1 cellular context compared by ENCODE assay signal in the genomic region with DNA sequence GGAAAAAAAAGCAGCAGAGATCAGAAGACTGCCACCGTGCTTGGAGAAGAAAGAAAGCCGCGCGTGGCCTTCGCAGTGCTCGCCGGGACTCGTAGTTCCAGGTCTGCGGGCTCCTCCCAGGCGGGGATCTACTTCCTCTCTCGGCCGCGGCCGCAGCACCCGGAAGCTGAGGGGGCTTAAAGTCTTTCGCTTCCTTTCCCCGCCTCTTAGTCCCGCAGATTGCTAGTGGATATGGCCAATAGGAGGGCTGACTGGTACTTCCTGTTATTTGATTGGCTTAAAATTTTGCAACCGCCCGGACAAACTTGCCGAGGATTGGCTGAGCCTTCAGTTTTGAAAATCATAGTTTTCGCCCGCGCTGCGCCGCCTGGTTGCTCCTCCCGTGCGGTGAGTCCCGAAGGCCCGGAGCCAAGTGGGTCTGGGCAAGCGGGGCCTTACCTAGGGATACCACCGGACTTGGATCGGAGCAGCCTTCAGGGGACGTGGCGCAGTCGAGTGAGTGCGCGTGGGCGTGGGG.
A peak's percentile ranks its signal among the peaks of the same experiment; 100 is the strongest.
TF ChIP-seq lines count a peak whose summit lies in the region.

A gene (plus strand): TSS at position 343 of the 517 bp plus-strand sequence. CDS start 4,151 bp downstream, outside the sequence.

TF ChIP-seq in H1, 55 proteins besides CTCF, POLR2A, EP300 and RAD21 (continued from another document):
- TF ChIP-seq TAF1 (IDR thresholded peaks at IDR 0.05; ENCODE audit: low read depth, low read length) = peak; percentile 71
- peak; percentile 74 for TF ChIP-seq SP2 (IDR thresholded peaks at IDR 0.05; ENCODE audit: low read length)
- TF ChIP-seq GTF2F1 (IDR thresholded peaks at IDR 0.05; ENCODE audit: borderline replicate concordance, low read depth, low read length) = 0 out of 2 replicates have a peak, but pooled peaks have one; percentile 30
- no peak for TF ChIP-seq NRF1 (IDR thresholded peaks at IDR 0.05; ENCODE audit: low read depth, low read length)
- TF ChIP-seq RXRA (IDR thresholded peaks at IDR 0.05; ENCODE audit: insufficient read depth, low read depth, low read length) = no peak
- TF ChIP-seq SAP30 (IDR thresholded peaks at IDR 0.05; ENCODE audit: insufficient read depth, insufficient replicate concordance, low read length) = peak; percentile 23
- peak; percentile 53 for TF ChIP-seq SIX5 (IDR thresholded peaks at IDR 0.05; ENCODE audit: low read depth, low read length)
- 0 out of 4 replicates have a peak, but pooled peaks of 1 of the 2 experiments have one; percentile 30 for TF ChIP-seq SIN3A (conservative IDR thresholded peaks at IDR 0.05 in 1 of 2, IDR thresholded peaks at IDR 0.05 in 1 of 2; ENCODE audit: low read depth in 1 of 2, low read length in 2 of 2)
- no peak for TF ChIP-seq FOSL1 (IDR thresholded peaks at IDR 0.05; ENCODE audit: insufficient read depth, low read depth, low read length)
- TF ChIP-seq CREB1 (IDR thresholded peaks at IDR 0.05) = peak; percentile 29; the same call in 1 of the 2 replicates
- TF ChIP-seq BRCA1 (IDR thresholded peaks at IDR 0.05; ENCODE audit: low read depth, low read length) = no peak
- TF ChIP-seq, protein P1, sequence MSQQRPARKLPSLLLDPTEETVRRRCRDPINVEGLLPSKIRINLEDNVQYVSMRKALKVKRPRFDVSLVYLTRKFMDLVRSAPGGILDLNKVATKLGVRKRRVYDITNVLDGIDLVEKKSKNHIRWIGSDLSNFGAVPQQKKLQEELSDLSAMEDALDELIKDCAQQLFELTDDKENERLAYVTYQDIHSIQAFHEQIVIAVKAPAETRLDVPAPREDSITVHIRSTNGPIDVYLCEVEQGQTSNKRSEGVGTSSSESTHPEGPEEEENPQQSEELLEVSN (IDR thresholded peaks at IDR 0.05) = 0 out of 2 replicates have a peak, but pooled peaks have one; percentile 27
TF ChIP-seq in H1: peak in this region for 18.
